In the genomic region with DNA sequence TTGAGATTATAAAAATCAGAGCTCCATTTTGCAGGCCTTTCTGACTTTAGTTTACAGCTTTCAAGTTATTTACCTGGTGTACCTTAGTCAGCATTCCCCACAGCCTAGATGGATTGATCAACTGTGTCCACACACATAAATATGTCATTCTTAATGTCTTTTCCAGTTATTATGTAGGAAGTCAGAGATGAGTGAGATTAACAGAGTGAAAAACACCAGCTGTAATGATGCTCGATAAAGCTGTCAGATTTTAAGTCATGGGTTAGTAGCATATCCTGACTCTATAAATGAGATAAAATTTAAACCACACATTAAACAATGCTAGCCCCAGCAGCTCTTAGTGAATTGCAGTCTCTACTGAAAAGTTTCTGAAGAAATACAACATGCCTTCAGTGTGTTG, we compare ENCODE assay signal across 26 cellular contexts.
"Had no signal": no experiment of that assay in that cellular context is flagged by ENCODE, and none has a peak within 500 bp of the region (broad histone marks: within the 10 kb centered on the region; RNA-seq: fewer than 3 reads in every experiment).

No MANE protein-coding gene starts in this region.

- H3K4me1 ChIP-seq: gastrocnemius medialis, prostate gland, suprapubic skin, tibial artery had no signal

- H3K9me3 ChIP-seq: gastrocnemius medialis, neutrophil, prostate gland, suprapubic skin, tibial artery had no signal

- H3K27ac ChIP-seq: coronary artery, dorsolateral prefrontal cortex, gastrocnemius medialis, neutrophil, prostate gland, suprapubic skin, tibial artery had no signal

- DNase-seq: activated CD4-positive, alpha-beta T cell treated with anti-CD3 and anti-CD28 coated beads, Interleukin-2, amount 10 ng/mL, durations not matched to agents 24 days and 14 days; activated CD4-positive, CD25-positive, alpha-beta regulatory T cell treated with anti-CD3 and anti-CD28 coated beads, Interleukin-2, amount 50 U/mL, for 72 hours; activated CD8-positive, alpha-beta memory T cell treated with anti-CD3 and anti-CD28 coated beads, Interleukin-2, amount 10 ng/mL, durations not matched to agents 7 days and 5 days; activated CD8-positive, alpha-beta T cell treated with anti-CD3 and anti-CD28 coated beads, Interleukin-2, amount 10 ng/mL, durations not matched to agents 7 days and 5 days; activated naive CD4-positive, alpha-beta T cell; activated T-cell treated with anti-CD3 and anti-CD28 coated beads, Interleukin-2, amount 50 U/mL, for 72 hours; aorta; dorsolateral prefrontal cortex; effector memory CD4-positive, alpha-beta T cell; gastrocnemius medialis; left cardiac atrium; mammary epithelial cell; naive B cell; nephron progenitor cell; stimulated activated CD4-positive, alpha-beta T cell treated with anti-CD3 and anti-CD28 coated beads, Interleukin-15, amount 100 ng/mL, for 24 hours; stimulated activated CD4-positive, alpha-beta T cell treated with anti-CD3 and anti-CD28 coated beads, Interleukin-2, amount 100 ng/mL, for 24 hours; stimulated activated naive CD4-positive, alpha-beta T cell; T-helper 17 cell; T1000; tibial artery had no signal

- H3K79me2 ChIP-seq: hepatocyte had no signal

- H3K4me2 ChIP-seq: hepatocyte had no signal

- H3K36me3 ChIP-seq: gastrocnemius medialis, neutrophil, prostate gland, suprapubic skin, tibial artery had no signal

- H3K27me3 ChIP-seq: dorsolateral prefrontal cortex, gastrocnemius medialis, hepatocyte, neutrophil, suprapubic skin, tibial artery had no signal

- H3K4me3 ChIP-seq: coronary artery, dorsolateral prefrontal cortex, gastrocnemius medialis, hepatocyte, prostate gland, suprapubic skin, tibial artery had no signal

- ATAC-seq: activated CD8-positive, alpha-beta memory T cell treated with anti-CD3 and anti-CD28 coated beads, Interleukin-2, amount 10 ng/mL, durations not matched to agents 7 days and 5 days; activated CD8-positive, alpha-beta T cell treated with anti-CD3 and anti-CD28 coated beads, Interleukin-2, amount 10 ng/mL, durations not matched to agents 7 days and 5 days; activated naive CD4-positive, alpha-beta T cell treated with anti-CD3 and anti-CD28 coated beads, Interleukin-2, amount 50 U/mL, for 72 hours; activated T-cell treated with anti-CD3 and anti-CD28 coated beads, Interleukin-2, amount 50 U/mL, for 72 hours; gastrocnemius medialis; left cardiac atrium; T-helper 17 cell had no signal

- H2AFZ ChIP-seq: hepatocyte had no signal
